1 cellular context compared by ENCODE assay signal in the genomic region with DNA sequence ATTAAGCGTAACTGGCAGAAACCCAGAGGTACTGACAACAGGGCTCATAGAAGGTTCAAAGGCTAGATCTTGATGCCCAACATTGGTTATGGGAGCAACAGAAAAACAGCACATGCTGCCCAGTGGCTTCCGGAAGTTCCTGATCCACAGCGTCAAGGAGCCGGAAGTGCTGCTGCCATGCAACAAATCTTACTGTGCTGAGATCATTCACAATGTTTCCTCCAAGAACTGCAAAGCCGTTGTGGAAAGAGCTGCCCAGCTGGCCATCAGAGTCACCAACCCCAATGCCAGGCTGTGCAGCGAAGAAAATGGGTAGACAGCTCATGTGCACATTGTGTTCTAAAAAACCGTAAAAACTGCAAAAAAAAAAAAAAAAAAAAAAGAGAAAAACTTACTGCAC.
TF ChIP-seq lines count a peak whose summit lies in the region.

No MANE protein-coding gene starts in this region.

TF ChIP-seq in H1, 55 proteins besides CTCF, POLR2A, EP300 and RAD21:
- TF ChIP-seq, protein P1, sequence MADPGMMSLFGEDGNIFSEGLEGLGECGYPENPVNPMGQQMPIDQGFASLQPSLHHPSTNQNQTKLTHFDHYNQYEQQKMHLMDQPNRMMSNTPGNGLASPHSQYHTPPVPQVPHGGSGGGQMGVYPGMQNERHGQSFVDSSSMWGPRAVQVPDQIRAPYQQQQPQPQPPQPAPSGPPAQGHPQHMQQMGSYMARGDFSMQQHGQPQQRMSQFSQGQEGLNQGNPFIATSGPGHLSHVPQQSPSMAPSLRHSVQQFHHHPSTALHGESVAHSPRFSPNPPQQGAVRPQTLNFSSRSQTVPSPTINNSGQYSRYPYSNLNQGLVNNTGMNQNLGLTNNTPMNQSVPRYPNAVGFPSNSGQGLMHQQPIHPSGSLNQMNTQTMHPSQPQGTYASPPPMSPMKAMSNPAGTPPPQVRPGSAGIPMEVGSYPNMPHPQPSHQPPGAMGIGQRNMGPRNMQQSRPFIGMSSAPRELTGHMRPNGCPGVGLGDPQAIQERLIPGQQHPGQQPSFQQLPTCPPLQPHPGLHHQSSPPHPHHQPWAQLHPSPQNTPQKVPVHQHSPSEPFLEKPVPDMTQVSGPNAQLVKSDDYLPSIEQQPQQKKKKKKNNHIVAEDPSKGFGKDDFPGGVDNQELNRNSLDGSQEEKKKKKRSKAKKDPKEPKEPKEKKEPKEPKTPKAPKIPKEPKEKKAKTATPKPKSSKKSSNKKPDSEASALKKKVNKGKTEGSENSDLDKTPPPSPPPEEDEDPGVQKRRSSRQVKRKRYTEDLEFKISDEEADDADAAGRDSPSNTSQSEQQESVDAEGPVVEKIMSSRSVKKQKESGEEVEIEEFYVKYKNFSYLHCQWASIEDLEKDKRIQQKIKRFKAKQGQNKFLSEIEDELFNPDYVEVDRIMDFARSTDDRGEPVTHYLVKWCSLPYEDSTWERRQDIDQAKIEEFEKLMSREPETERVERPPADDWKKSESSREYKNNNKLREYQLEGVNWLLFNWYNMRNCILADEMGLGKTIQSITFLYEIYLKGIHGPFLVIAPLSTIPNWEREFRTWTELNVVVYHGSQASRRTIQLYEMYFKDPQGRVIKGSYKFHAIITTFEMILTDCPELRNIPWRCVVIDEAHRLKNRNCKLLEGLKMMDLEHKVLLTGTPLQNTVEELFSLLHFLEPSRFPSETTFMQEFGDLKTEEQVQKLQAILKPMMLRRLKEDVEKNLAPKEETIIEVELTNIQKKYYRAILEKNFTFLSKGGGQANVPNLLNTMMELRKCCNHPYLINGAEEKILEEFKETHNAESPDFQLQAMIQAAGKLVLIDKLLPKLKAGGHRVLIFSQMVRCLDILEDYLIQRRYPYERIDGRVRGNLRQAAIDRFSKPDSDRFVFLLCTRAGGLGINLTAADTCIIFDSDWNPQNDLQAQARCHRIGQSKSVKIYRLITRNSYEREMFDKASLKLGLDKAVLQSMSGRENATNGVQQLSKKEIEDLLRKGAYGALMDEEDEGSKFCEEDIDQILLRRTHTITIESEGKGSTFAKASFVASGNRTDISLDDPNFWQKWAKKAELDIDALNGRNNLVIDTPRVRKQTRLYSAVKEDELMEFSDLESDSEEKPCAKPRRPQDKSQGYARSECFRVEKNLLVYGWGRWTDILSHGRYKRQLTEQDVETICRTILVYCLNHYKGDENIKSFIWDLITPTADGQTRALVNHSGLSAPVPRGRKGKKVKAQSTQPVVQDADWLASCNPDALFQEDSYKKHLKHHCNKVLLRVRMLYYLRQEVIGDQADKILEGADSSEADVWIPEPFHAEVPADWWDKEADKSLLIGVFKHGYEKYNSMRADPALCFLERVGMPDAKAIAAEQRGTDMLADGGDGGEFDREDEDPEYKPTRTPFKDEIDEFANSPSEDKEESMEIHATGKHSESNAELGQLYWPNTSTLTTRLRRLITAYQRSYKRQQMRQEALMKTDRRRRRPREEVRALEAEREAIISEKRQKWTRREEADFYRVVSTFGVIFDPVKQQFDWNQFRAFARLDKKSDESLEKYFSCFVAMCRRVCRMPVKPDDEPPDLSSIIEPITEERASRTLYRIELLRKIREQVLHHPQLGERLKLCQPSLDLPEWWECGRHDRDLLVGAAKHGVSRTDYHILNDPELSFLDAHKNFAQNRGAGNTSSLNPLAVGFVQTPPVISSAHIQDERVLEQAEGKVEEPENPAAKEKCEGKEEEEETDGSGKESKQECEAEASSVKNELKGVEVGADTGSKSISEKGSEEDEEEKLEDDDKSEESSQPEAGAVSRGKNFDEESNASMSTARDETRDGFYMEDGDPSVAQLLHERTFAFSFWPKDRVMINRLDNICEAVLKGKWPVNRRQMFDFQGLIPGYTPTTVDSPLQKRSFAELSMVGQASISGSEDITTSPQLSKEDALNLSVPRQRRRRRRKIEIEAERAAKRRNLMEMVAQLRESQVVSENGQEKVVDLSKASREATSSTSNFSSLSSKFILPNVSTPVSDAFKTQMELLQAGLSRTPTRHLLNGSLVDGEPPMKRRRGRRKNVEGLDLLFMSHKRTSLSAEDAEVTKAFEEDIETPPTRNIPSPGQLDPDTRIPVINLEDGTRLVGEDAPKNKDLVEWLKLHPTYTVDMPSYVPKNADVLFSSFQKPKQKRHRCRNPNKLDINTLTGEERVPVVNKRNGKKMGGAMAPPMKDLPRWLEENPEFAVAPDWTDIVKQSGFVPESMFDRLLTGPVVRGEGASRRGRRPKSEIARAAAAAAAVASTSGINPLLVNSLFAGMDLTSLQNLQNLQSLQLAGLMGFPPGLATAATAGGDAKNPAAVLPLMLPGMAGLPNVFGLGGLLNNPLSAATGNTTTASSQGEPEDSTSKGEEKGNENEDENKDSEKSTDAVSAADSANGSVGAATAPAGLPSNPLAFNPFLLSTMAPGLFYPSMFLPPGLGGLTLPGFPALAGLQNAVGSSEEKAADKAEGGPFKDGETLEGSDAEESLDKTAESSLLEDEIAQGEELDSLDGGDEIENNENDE (IDR thresholded peaks at IDR 0.05; ENCODE audit: insufficient replicate concordance, low read length) = no peak
- TF ChIP-seq BACH1 (IDR thresholded peaks at IDR 0.05; ENCODE audit: low read length) = no peak
- TF ChIP-seq, protein P2, sequence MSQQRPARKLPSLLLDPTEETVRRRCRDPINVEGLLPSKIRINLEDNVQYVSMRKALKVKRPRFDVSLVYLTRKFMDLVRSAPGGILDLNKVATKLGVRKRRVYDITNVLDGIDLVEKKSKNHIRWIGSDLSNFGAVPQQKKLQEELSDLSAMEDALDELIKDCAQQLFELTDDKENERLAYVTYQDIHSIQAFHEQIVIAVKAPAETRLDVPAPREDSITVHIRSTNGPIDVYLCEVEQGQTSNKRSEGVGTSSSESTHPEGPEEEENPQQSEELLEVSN (IDR thresholded peaks at IDR 0.05) = no peak
- no peak for TF ChIP-seq HDAC6 (IDR thresholded peaks at IDR 0.05; ENCODE audit: low read depth, low read length)
- TF ChIP-seq SUZ12 (IDR thresholded peaks at IDR 0.05; ENCODE audit: low read length) = no peak
- no peak for TF ChIP-seq PHF8 (conservative IDR thresholded peaks at IDR 0.05; ENCODE audit: low read depth, low read length)
- no peak for TF ChIP-seq NANOG (IDR thresholded peaks at IDR 0.05; ENCODE audit: insufficient read depth, low read depth, low read length, poor library complexity, severe bottlenecking)
- no peak for TF ChIP-seq RXRA (IDR thresholded peaks at IDR 0.05; ENCODE audit: insufficient read depth, low read depth, low read length)
- no peak for TF ChIP-seq GTF2F1 (IDR thresholded peaks at IDR 0.05; ENCODE audit: borderline replicate concordance, low read depth, low read length)
- TF ChIP-seq RNF2 (IDR thresholded peaks at IDR 0.05; ENCODE audit: borderline replicate concordance, low read depth, low read length, missing control alignments, poor library complexity, severe bottlenecking) = no peak
- no peak for TF ChIP-seq TAF1 (IDR thresholded peaks at IDR 0.05; ENCODE audit: low read depth, low read length)
- no peak for TF ChIP-seq CEBPB (IDR thresholded peaks at IDR 0.05; ENCODE audit: low read depth, low read length)
- TF ChIP-seq BRCA1 (IDR thresholded peaks at IDR 0.05; ENCODE audit: low read depth, low read length) = no peak
- TF ChIP-seq CBX5 (IDR thresholded peaks at IDR 0.05; ENCODE audit: low read depth, low read length) = no peak
- no peak for TF ChIP-seq TBP (IDR thresholded peaks at IDR 0.05; ENCODE audit: low read depth, low read length)
- TF ChIP-seq, protein P3, sequence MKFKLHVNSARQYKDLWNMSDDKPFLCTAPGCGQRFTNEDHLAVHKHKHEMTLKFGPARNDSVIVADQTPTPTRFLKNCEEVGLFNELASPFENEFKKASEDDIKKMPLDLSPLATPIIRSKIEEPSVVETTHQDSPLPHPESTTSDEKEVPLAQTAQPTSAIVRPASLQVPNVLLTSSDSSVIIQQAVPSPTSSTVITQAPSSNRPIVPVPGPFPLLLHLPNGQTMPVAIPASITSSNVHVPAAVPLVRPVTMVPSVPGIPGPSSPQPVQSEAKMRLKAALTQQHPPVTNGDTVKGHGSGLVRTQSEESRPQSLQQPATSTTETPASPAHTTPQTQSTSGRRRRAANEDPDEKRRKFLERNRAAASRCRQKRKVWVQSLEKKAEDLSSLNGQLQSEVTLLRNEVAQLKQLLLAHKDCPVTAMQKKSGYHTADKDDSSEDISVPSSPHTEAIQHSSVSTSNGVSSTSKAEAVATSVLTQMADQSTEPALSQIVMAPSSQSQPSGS (IDR thresholded peaks at IDR 0.05; ENCODE audit: low read length) = no peak
- TF ChIP-seq TAF7 (optimal IDR thresholded peaks at IDR 0.05; ENCODE audit: borderline replicate concordance, low read depth, low read length) = no peak
- TF ChIP-seq ASH2L (IDR thresholded peaks at IDR 0.05; ENCODE audit: low read length) = no peak
